ENCODE assay signal across 9 cellular contexts in genomic region chr6:125793863-125794262, GRCh38. TPM values are rescaled to one million over a fixed set of nuclear protein-coding genes. Genes with fewer than 3 reads are reported as not detected.
DNase-seq lines count a peak whose midpoint lies in the region; ATAC-seq, FAIRE-seq and TF ChIP-seq lines count a peak whose summit lies in the region.
"Had no signal": no experiment of that assay in that cellular context is flagged by ENCODE, and none has a peak within 500 bp of the region (broad histone marks: within the 10 kb centered on the region; RNA-seq: fewer than 3 reads in every experiment).

No MANE protein-coding gene starts in this region.

- H2BK5ac ChIP-seq in mesenchymal stem cell (ENCODE audit: low read depth, low read length, poor library complexity, severe bottlenecking): no peak overlapping the region

- H3K36me3 Mint-ChIP-seq in CD8-positive, alpha-beta memory T cell: peaks cover 0 to 29% (median 0%) of the 10 kb centered on the region in 3 donors
- no peaks in the 10 kb centered on the region for H3K36me3 Mint-ChIP-seq in endothelial cell (ENCODE audit: low read depth, unreplicated experiment)

- no peak overlapping the region for H2BK120ac ChIP-seq in mesenchymal stem cell (ENCODE audit: low read depth, low read length)

- WGBS in GM12878 (ENCODE audit: insufficient coverage, insufficient replicate concordance, low lambda C conversion rate, missing lambda C conversion rate): 40% methylated on average over 3 of the region's 3 CpGs
- 100% methylated on average over 2 of the region's 3 CpGs for WGBS in mesenchymal stem cell

- H3K4me2 ChIP-seq in GM12878 (ENCODE audit: control insufficient read depth, insufficient read depth): peak overlapping the region; percentile 81
- H3K4me2 ChIP-seq in mesenchymal stem cell (ENCODE audit: low read length, poor library complexity, severe bottlenecking): no peak overlapping the region

- H3K27ac Mint-ChIP-seq in CD8-positive, alpha-beta memory T cell: peak overlapping the region in 7 of 8 donors; percentile 16 to 84 (median 73)
- H3K27ac Mint-ChIP-seq in endothelial cell (ENCODE audit: unreplicated experiment): no peak overlapping the region
- H3K27ac Mint-ChIP-seq: activated naive CD4-positive, alpha-beta T cell treated with anti-CD3 and anti-CD28 coated beads for 36 hours had no signal

- H3K4me1 ChIP-seq in CD8-positive, alpha-beta memory T cell (ENCODE audit: insufficient read depth, low read length): peaks cover 34% of the 10 kb centered on the region
- peaks cover 40% of the 10 kb centered on the region for H3K4me1 ChIP-seq in GM12878 (ENCODE audit: control insufficient read depth, insufficient read depth, low read length)
- peaks cover 8% of the 10 kb centered on the region for H3K4me1 ChIP-seq in mesenchymal stem cell (ENCODE audit: control insufficient read depth, insufficient read depth, low read depth, low read length)

- H2AFZ ChIP-seq in GM12878 (ENCODE audit: control insufficient read depth, low read depth, low read length) (no peak overlapping the region), mesenchymal stem cell (ENCODE audit: low read depth, low read length) (no peak overlapping the region)

- TF ChIP-seq CTCF in GM12878 (IDR thresholded peaks at IDR 0.05 in 2 of 3, conservative IDR thresholded peaks at IDR 0.05 in 1 of 3; ENCODE audit: control insufficient read depth in 2 of 3, extremely low read depth in 1 of 3, insufficient read depth in 1 of 3, low read depth in 3 of 3, low read length in 3 of 3) (no peak), endothelial cell (IDR thresholded peaks at IDR 0.05; ENCODE audit: unreplicated experiment) (no peak)

- H3K27ac ChIP-seq in CD8-positive, alpha-beta memory T cell (ENCODE audit: low read depth, low read length): no peak overlapping the region
- H3K27ac ChIP-seq in GM12878 (ENCODE audit: control insufficient read depth, insufficient read depth) (peak overlapping the region; percentile 58), mesenchymal stem cell (ENCODE audit: low read length, poor library complexity, severe bottlenecking) (no peak overlapping the region)

- peaks cover 58 to 75% (median 69%) of the 10 kb centered on the region in 3 donors for H3K4me1 Mint-ChIP-seq in CD8-positive, alpha-beta memory T cell
- peaks cover 35% of the 10 kb centered on the region for H3K4me1 Mint-ChIP-seq in endothelial cell (ENCODE audit: unreplicated experiment)

- no peak overlapping the region for H3K4ac ChIP-seq in mesenchymal stem cell (ENCODE audit: low read depth in 1 of 2, low read length in 2 of 2)

- DNase-seq in CD8-positive, alpha-beta memory T cell: peak in 1 of 5 donors; percentile 27
- DNase-seq in GM12878 (ENCODE audit: low read depth, low spot score): no peak
- no peak for DNase-seq in mesenchymal stem cell
- no peak for DNase-seq in NCI-H1092 (lab: John Stamatoyannopoulos, UW)
- no peak for DNase-seq in endothelial cell (ENCODE audit: low spot score)
- no peak for DNase-seq in NCI-H524 treated with DMSO at 0.1 percent for 48 hours (lab: John Stamatoyannopoulos, UW)
- DNase-seq in stimulated activated naive CD4-positive, alpha-beta T cell (lab: John Stamatoyannopoulos, UW): no peak
- DNase-seq: activated naive CD4-positive, alpha-beta T cell treated with anti-CD3 and anti-CD28 coated beads for 36 hours had no signal

- no peak overlapping the region for H3K18ac ChIP-seq in mesenchymal stem cell (ENCODE audit: low read depth in 1 of 2, low read length in 2 of 2)

- no peak overlapping the region for H3K4me3 ChIP-seq in CD8-positive, alpha-beta memory T cell (ENCODE audit: low read length)
- peak overlapping the region; percentile 91 for H3K4me3 ChIP-seq in GM12878
- peak overlapping the region in 1 of 2 experiments; percentile 97 for H3K4me3 ChIP-seq in mesenchymal stem cell (ENCODE audit: insufficient read depth in 1 of 2, low read depth in 1 of 2, low read length in 2 of 2)

- peak; percentile 7 for FAIRE-seq in GM12878 (lab: Jason Lieb, UNC)

- H3K14ac ChIP-seq in mesenchymal stem cell (ENCODE audit: low read length in 2 of 2): no peak overlapping the region

- peaks cover 78% of the 10 kb centered on the region for H3K79me2 ChIP-seq in GM12878 (ENCODE audit: control insufficient read depth, insufficient read depth, low read length)

- H3K9ac ChIP-seq in GM12878 (ENCODE audit: control insufficient read depth, insufficient read depth, low read length) (0 out of 2 replicates have a peak overlapping the region, but pooled peaks have one; percentile 35), mesenchymal stem cell (ENCODE audit: low read length) (peak overlapping the region; percentile 90)

- H4K20me1 ChIP-seq in GM12878 (ENCODE audit: control insufficient read depth, insufficient read depth): no peaks in the 10 kb centered on the region

- H3K36me3 ChIP-seq in CD8-positive, alpha-beta memory T cell (ENCODE audit: insufficient read depth, low read length): no peaks in the 10 kb centered on the region
- H3K36me3 ChIP-seq in GM12878 (ENCODE audit: control insufficient read depth in 2 of 2, insufficient read depth in 2 of 2, low read length in 1 of 2) (no peaks in the 10 kb centered on the region), mesenchymal stem cell (ENCODE audit: control insufficient read depth in 1 of 2, insufficient read depth in 2 of 2, low read depth in 1 of 2, low read length in 2 of 2) (peaks cover 0 to 12% of the 10 kb centered on the region in 2 experiments)

- TF ChIP-seq EP300 in GM12878 (IDR thresholded peaks at IDR 0.05; ENCODE audit: borderline replicate concordance in 1 of 2, control insufficient read depth in 1 of 2, low read depth in 2 of 2, low read length in 2 of 2): no peak

- no peaks in the 10 kb centered on the region for H3K9me3 ChIP-seq in CD8-positive, alpha-beta memory T cell (ENCODE audit: low read length)
- H3K9me3 ChIP-seq in GM12878 (replicated peaks; ENCODE audit: control insufficient read depth, insufficient read depth, low read length) (no peaks in the 10 kb centered on the region), mesenchymal stem cell (ENCODE audit: control insufficient read depth, low read length) (no peaks in the 10 kb centered on the region)

- H2BK15ac ChIP-seq in mesenchymal stem cell (ENCODE audit: low read depth, poor library complexity, severe bottlenecking): no peak overlapping the region

- peak; percentile 21 for ATAC-seq in HG02623 (IDR thresholded peaks at IDR 0.05; ENCODE audit: unreplicated experiment)
- peak; percentile 6 for ATAC-seq in GM12878

- TF ChIP-seq RAD21 in GM12878 (IDR thresholded peaks at IDR 0.05; ENCODE audit: insufficient read depth, low read depth, low read length): no peak

- H2AK5ac ChIP-seq in mesenchymal stem cell (ENCODE audit: low read length, severe bottlenecking): no peak overlapping the region

- RAD21 ChIA-PET in GM12878 (lab: Charles Lee; ENCODE audit: unreplicated experiment): interaction anchor here (0.7 to 11.2 kb wide), 15 partner anchors 8 to 493 kb away, joined by 3 to 185 read pairs (median 3); partner anchors contain the start of genes HDDC2 and HINT3

- no peak for TF ChIP-seq POLR2A in GM12878 (IDR thresholded peaks at IDR 0.05; ENCODE audit: low read depth, low read length)

- H3K27me3 ChIP-seq in CD8-positive, alpha-beta memory T cell (ENCODE audit: insufficient read depth, low read length, poor library complexity, severe bottlenecking): no peaks in the 10 kb centered on the region
- H3K27me3 ChIP-seq in GM12878 (replicated peaks in 1 of 2; ENCODE audit: control insufficient read depth in 2 of 2, insufficient read depth in 2 of 2, low read length in 1 of 2) (no peaks in the 10 kb centered on the region), mesenchymal stem cell (ENCODE audit: control insufficient read depth in 1 of 2, insufficient read depth in 1 of 2, low read length in 2 of 2) (no peaks in the 10 kb centered on the region)

- no peak overlapping the region for H3K23ac ChIP-seq in mesenchymal stem cell (ENCODE audit: low read length in 2 of 2)

- in situ Hi-C loops in GM12878 (cut with MboI): loop anchor here (25.0 kb wide), 1 partner anchor 1493 kb away; no protein-coding TSS in a partner anchor

- POLR2A ChIA-PET in CD8-positive, alpha-beta memory T cell (lab: Charles Lee): interaction anchor here (2.5 kb wide), 1 partner anchor 13 kb away, joined by 10 read pairs; no protein-coding TSS in a partner anchor
- POLR2A ChIA-PET in GM12878 (lab: Charles Lee): interaction anchor here (0.9 to 7.4 kb wide), 11 partner anchors 12 to 165 kb away, joined by 3 to 55 read pairs (median 4); partner anchors contain the start of gene HINT3

- H2BK12ac ChIP-seq in mesenchymal stem cell (ENCODE audit: low read length in 2 of 2): no peak overlapping the region

- H4K91ac ChIP-seq in mesenchymal stem cell (ENCODE audit: low read length): no peak overlapping the region

- H3K9me3 Mint-ChIP-seq in CD8-positive, alpha-beta memory T cell: no peaks in the 10 kb centered on the region
- H3K9me3 Mint-ChIP-seq in endothelial cell (ENCODE audit: unreplicated experiment): no peaks in the 10 kb centered on the region
- H3K9me3 Mint-ChIP-seq: activated naive CD4-positive, alpha-beta T cell treated with anti-CD3 and anti-CD28 coated beads for 36 hours had no signal

- H3K4me3 Mint-ChIP-seq in CD8-positive, alpha-beta memory T cell: peak overlapping the region; percentile 15 to 79 (median 58)
- H3K4me3 Mint-ChIP-seq in endothelial cell (ENCODE audit: unreplicated experiment): no peak overlapping the region
- H3K4me3 Mint-ChIP-seq: activated naive CD4-positive, alpha-beta T cell treated with anti-CD3 and anti-CD28 coated beads for 36 hours had no signal

- BruUV-seq in GM12878 (replicated peaks; lab: Mats Ljungman, UMichigan): no TSS peak

- peaks cover 6% of the 10 kb centered on the region for H3K79me1 ChIP-seq in mesenchymal stem cell (replicated peaks; ENCODE audit: low read length, poor library complexity, severe bottlenecking)

- H4K8ac ChIP-seq in mesenchymal stem cell (ENCODE audit: low read length): no peak overlapping the region

- H3K27me3 Mint-ChIP-seq in CD8-positive, alpha-beta memory T cell: peaks cover 0 to 1% of the 10 kb centered on the region in 2 donors
- H3K27me3 Mint-ChIP-seq in endothelial cell (ENCODE audit: unreplicated experiment): peaks cover 4% of the 10 kb centered on the region

- intact Hi-C loops in GM12878 (cut with micrococcal nuclease; ENCODE audit: unreplicated experiment): loop anchor here (5.0 kb wide), 2 partner anchors 38 to 63 kb away; no protein-coding TSS in a partner anchor

- SMC1A ChIA-PET in GM12878 (lab: Charles Lee; ENCODE audit: uncharacterized antibody, unreplicated experiment): interaction anchor here (0.9 to 12.8 kb wide), 15 partner anchors 8 to 180 kb away, joined by 3 to 325 read pairs (median 4); partner anchors contain the start of gene HINT3

- CTCF ChIA-PET in CD8-positive, alpha-beta memory T cell (lab: Charles Lee): interaction anchor here (0.9 to 1.3 kb wide), 2 partner anchors 13 to 162 kb away, joined by 3 to 5 read pairs; partner anchors contain the start of gene HINT3
- CTCF ChIA-PET in GM12878 (lab: Yijun Ruan, JAX): interaction anchor here (0.9 to 23.8 kb wide), 17 partner anchors 8 to 193 kb away, joined by 3 to 505 read pairs (median 5); partner anchors contain the start of genes HINT3 and TRMT11

RNA-seq across cellular contexts. Expression of gene NCOA7, which starts 3.1 kb away (rescaled TPM):
- 10 to 100 TPM; 54.7 to 62.5 TPM for total RNA-seq in CD8-positive, alpha-beta memory T cell
- 38.3 TPM for polyA plus RNA-seq in CD8-positive, alpha-beta memory T cell
- total RNA-seq in GM12878 (2013; cell fraction: nucleolus; rRNA removed): 24.6 and 31.1 TPM in 2 replicates
- total RNA-seq in GM12878 (2014; rRNA removed) (24.5 and 29.8 TPM in 2 replicates), GM12878 (2014; rRNA removed; fragmentation: Illumina TruSeq; extraction: Trizol) (43.8 and 44.9 TPM in 2 replicates), GM12878 (2021) (46.1 and 50.3 TPM in 2 replicates), endothelial cell (ENCODE audit: unreplicated experiment) (26.2 TPM)
- polyA plus RNA-seq in GM12878 (2011; ENCODE audit: low read depth): 17.0 TPM
- polyA plus RNA-seq in GM12878 (2011; rRNA removed) (50.0 and 55.5 TPM in 2 replicates), GM12878 (2014; fragmentation: Illumina TruSeq; extraction: Trizol) (49.7 and 55.3 TPM in 2 replicates), GM12878 (2014; fragmentation: Nextera tagmentation; extraction: Ambion mirVana) (10 to 100 TPM; 18.9 to 28.8 TPM), GM12878 (2014; rRNA removed) (20.1 and 21.4 TPM in 2 replicates), GM12878 (2016; fragmentation: Nextera tagmentation; extraction: Ambion mirVana) (10 to 100 TPM; 32.9 to 35.4 TPM)
- 24.8 and 27.7 TPM in 2 replicates for polyA plus RNA-seq in GM12878 (2011; cell fraction: cytosol; rRNA removed)
- polyA plus RNA-seq in GM12878 (2011; cell fraction: nucleus; rRNA removed): 21.3 and 27.9 TPM in 2 replicates
- 19.6 and 24.0 TPM in 2 replicates for polyA plus RNA-seq in GM12878 (2012)
- 80.7 and 105 TPM in 2 replicates for polyA minus RNA-seq in GM12878 (2011; rRNA and poly(A)+ RNA removed)
- 25.5 and 28.4 TPM in 2 replicates for polyA minus RNA-seq in GM12878 (2011; cell fraction: cytosol; rRNA and poly(A)+ RNA removed)
- 19.9 and 34.3 TPM in 2 replicates for polyA minus RNA-seq in GM12878 (2011; cell fraction: nucleus; rRNA and poly(A)+ RNA removed)
- 22.8 TPM for polyA plus RNA-seq in mesenchymal stem cell (2013, experiment 1 of 2)
- polyA plus RNA-seq in mesenchymal stem cell (2013, experiment 2 of 2): 21.7 TPM

RNA-seq across cellular contexts. Expression of gene HEY2, which starts 44.4 kb away (rescaled TPM):
- under 1 TPM; 0.09 TPM for total RNA-seq in CD8-positive, alpha-beta memory T cell
- 0.20 TPM for polyA plus RNA-seq in CD8-positive, alpha-beta memory T cell
- total RNA-seq in GM12878 (2013; cell fraction: nucleolus; rRNA removed): 0.17 TPM in 1 of 2 replicates, not detected in the other
- total RNA-seq in GM12878 (2014; rRNA removed) (0.11 TPM in 1 of 2 replicates, not detected in the other), GM12878 (2014; rRNA removed; fragmentation: Illumina TruSeq; extraction: Trizol) (0.09 TPM in 1 of 2 replicates, not detected in the other), GM12878 (2021) (0.08 and 0.11 TPM in 2 replicates), endothelial cell (ENCODE audit: unreplicated experiment) (82.7 TPM)
- 0.22 TPM for polyA plus RNA-seq in GM12878 (2011; ENCODE audit: low read depth)
- polyA plus RNA-seq in GM12878 (2011; rRNA removed) (not detected in 2 replicates), GM12878 (2014; fragmentation: Illumina TruSeq; extraction: Trizol) (0.01 TPM in 1 of 2 replicates, not detected in the other), GM12878 (2014; fragmentation: Nextera tagmentation; extraction: Ambion mirVana) (not detected), GM12878 (2014; rRNA removed) (0.08 and 0.09 TPM in 2 replicates), GM12878 (2016; fragmentation: Nextera tagmentation; extraction: Ambion mirVana) (under 1 TPM; 0.14 to 0.32 TPM)
- polyA plus RNA-seq in GM12878 (2011; cell fraction: cytosol; rRNA removed): not detected in 2 replicates
- polyA plus RNA-seq in GM12878 (2011; cell fraction: nucleus; rRNA removed): 0.04 TPM in 1 of 2 replicates, not detected in the other
- 0.24 TPM in 2 replicates for polyA plus RNA-seq in GM12878 (2012)
- polyA minus RNA-seq in GM12878 (2011; rRNA and poly(A)+ RNA removed): not detected in 2 replicates
- polyA minus RNA-seq in GM12878 (2011; cell fraction: cytosol; rRNA and poly(A)+ RNA removed): not detected in 2 replicates
- polyA minus RNA-seq in GM12878 (2011; cell fraction: nucleus; rRNA and poly(A)+ RNA removed): not detected in 2 replicates
- 0.29 TPM for polyA plus RNA-seq in mesenchymal stem cell (2013, experiment 1 of 2)
- polyA plus RNA-seq in mesenchymal stem cell (2013, experiment 2 of 2): 0.25 TPM
- total RNA-seq: activated naive CD4-positive, alpha-beta T cell treated with anti-CD3 and anti-CD28 coated beads for 36 hours had no signal

Comparison
In these comparisons a context has a peak if more than half of its experiments do, and no peak if none do; other contexts are left out.
1. RNA of gene HEY2, which starts 44.4 kb away (total RNA-seq): 82.7 TPM in endothelial cell (single experiment); 0.09 TPM in CD8-positive, alpha-beta memory T cell and 0.08 to 0.17 TPM in GM12878; every median in the first group is over 10 times any median in the second.